ENCODE assay signal across 8 cellular contexts in genomic region chr16:46388354-46388753, GRCh38.
DNase-seq lines count a peak whose midpoint lies in the region; ATAC-seq and TF ChIP-seq lines count a peak whose summit lies in the region.
"Not testable (repeated sequence)": the region's sequence is repeated elsewhere in the genome, so short reads cannot be mapped to it uniquely, and the experiment has no call there.

No MANE protein-coding gene starts in this region.

- H3K4me1 Mint-ChIP-seq in CD4-positive, CD25-positive, alpha-beta regulatory T cell; MCF 10A (ENCODE audit: insufficient read depth, unreplicated experiment): not testable (repeated sequence)

- H3K27me3 ChIP-seq in CD4-positive, CD25-positive, alpha-beta regulatory T cell (ENCODE audit: control insufficient read depth, insufficient read depth, low read length); PC-3 (ENCODE audit: low read length); vagina: not testable (repeated sequence)

- TF ChIP-seq CTCF in PC-3 (conservative IDR thresholded peaks at IDR 0.05; ENCODE audit: low read depth, low read length); MCF 10A (IDR thresholded peaks at IDR 0.05; ENCODE audit: unreplicated experiment); vagina (IDR thresholded peaks at IDR 0.05): not testable (repeated sequence)

- H3K9me2 ChIP-seq in PC-3 (replicated peaks; ENCODE audit: low read length) = not testable (repeated sequence)

- H3K4me3 ChIP-seq in CD4-positive, CD25-positive, alpha-beta regulatory T cell (ENCODE audit: low read depth, low read length); PC-3 (ENCODE audit: low read length); vagina: not testable (repeated sequence)

- H3K27me3 Mint-ChIP-seq in CD4-positive, CD25-positive, alpha-beta regulatory T cell; MCF 10A (ENCODE audit: insufficient read depth, unreplicated experiment): not testable (repeated sequence)

- not testable (repeated sequence) for H3K27ac ChIP-seq in CD4-positive, CD25-positive, alpha-beta regulatory T cell (ENCODE audit: insufficient read depth, low read length, poor library complexity, severe bottlenecking); PC-3 (ENCODE audit: low read length); vagina

- DNase-seq in CD4-positive, CD25-positive, alpha-beta regulatory T cell = peak in 2 of 3 donors; percentile 29 to 34
- DNase-seq in HT-29 (ENCODE audit: low spot score) (peak; percentile 73), PC-3 (peak; percentile 32), MCF 10A (ENCODE audit: unreplicated experiment) (peak; percentile 26), fibroblast of gingiva (ENCODE audit: low read depth) (peak; percentile 39), left kidney (ENCODE audit: low read depth, low spot score) (peak; percentile 66), putamen (ENCODE audit: low spot score) (peak; percentile 37), vagina (ENCODE audit: extremely low spot score in 2 of 2) (peak; percentile 93 to 100)

- not testable (repeated sequence) for H3K36me3 Mint-ChIP-seq in CD4-positive, CD25-positive, alpha-beta regulatory T cell; MCF 10A (ENCODE audit: insufficient read depth, unreplicated experiment)

- H2AFZ ChIP-seq in PC-3 (ENCODE audit: low read length) = not testable (repeated sequence)

- not testable (repeated sequence) for TF ChIP-seq POLR2A in vagina (IDR thresholded peaks at IDR 0.05)

- not testable (repeated sequence) for H3K27ac Mint-ChIP-seq in CD4-positive, CD25-positive, alpha-beta regulatory T cell; MCF 10A (ENCODE audit: low read depth, unreplicated experiment)

- not testable (repeated sequence) for H3K79me2 ChIP-seq in PC-3 (ENCODE audit: low read length)

- POLR2A ChIA-PET in PC-3 (lab: Charles Lee; ENCODE audit: unreplicated experiment); MCF 10A (lab: Yijun Ruan, JAX): not testable (repeated sequence)

- not testable (repeated sequence) for H3F3A ChIP-seq in PC-3 (ENCODE audit: low read length, unreplicated experiment)

- not testable (repeated sequence) for ATAC-seq in CD4-positive, CD25-positive, alpha-beta regulatory T cell (ENCODE audit: low read depth in 2 of 2); PC-3

- not testable (repeated sequence) for H4K20me1 ChIP-seq in PC-3 (ENCODE audit: low read length)

- not testable (repeated sequence) for H3K9ac ChIP-seq in PC-3 (ENCODE audit: low read length)

- intact Hi-C loops in PC-3 (cut with micrococcal nuclease); MCF 10A (cut with micrococcal nuclease); vagina (cut with DNase I): not testable (repeated sequence)

- CTCF ChIA-PET in PC-3 (lab: Charles Lee); MCF 10A (lab: Yijun Ruan, JAX): not testable (repeated sequence)

- H3K4me3 Mint-ChIP-seq in CD4-positive, CD25-positive, alpha-beta regulatory T cell; MCF 10A (ENCODE audit: unreplicated experiment): not testable (repeated sequence)

- peaks cover 11 to 14% of the 10 kb centered on the region in 2 experiments for H3K9me3 ChIP-seq in CD4-positive, CD25-positive, alpha-beta regulatory T cell (ENCODE audit: control insufficient read depth in 2 of 2, low read length in 2 of 2)
- H3K9me3 ChIP-seq in PC-3 (ENCODE audit: low read length) = not testable (repeated sequence)
- H3K9me3 ChIP-seq in vagina = peaks cover 17% of the 10 kb centered on the region

- not testable (repeated sequence) for H3K4me2 ChIP-seq in PC-3 (ENCODE audit: low read length)

- H3K36me3 ChIP-seq in CD4-positive, CD25-positive, alpha-beta regulatory T cell (ENCODE audit: control insufficient read depth, insufficient read depth, low read length); PC-3 (ENCODE audit: low read depth, low read length); vagina: not testable (repeated sequence)

- not testable (repeated sequence) for BruUV-seq in PC-3 (replicated peaks; lab: Mats Ljungman, UMichigan); MCF 10A (replicated peaks; lab: Mats Ljungman, UMichigan)

- H3K9me3 Mint-ChIP-seq in CD4-positive, CD25-positive, alpha-beta regulatory T cell = peaks cover 3 to 22% (median 16%) of the 10 kb centered on the region in 7 donors
- peaks cover 11% of the 10 kb centered on the region for H3K9me3 Mint-ChIP-seq in MCF 10A (ENCODE audit: unreplicated experiment)

- not testable (repeated sequence) for H3K4me1 ChIP-seq in CD4-positive, CD25-positive, alpha-beta regulatory T cell (ENCODE audit: control insufficient read depth, insufficient read depth, low read length, poor library complexity, severe bottlenecking); PC-3 (ENCODE audit: insufficient read depth, low read length); vagina

Comparison
In these comparisons a context has a peak if more than half of its experiments do, and no peak if none do; other contexts are left out.
1. DNase-seq: peak in every context shown above with its lines; median percentile 96 in vagina; 73 in HT-29; 66 in left kidney; 39 in fibroblast of gingiva; 37 in putamen; 32 in PC-3; 32 in CD4-positive, CD25-positive, alpha-beta regulatory T cell; 26 in MCF 10A.